Comparison of ENCODE assay signal across 1 cellular context in the genomic region with DNA sequence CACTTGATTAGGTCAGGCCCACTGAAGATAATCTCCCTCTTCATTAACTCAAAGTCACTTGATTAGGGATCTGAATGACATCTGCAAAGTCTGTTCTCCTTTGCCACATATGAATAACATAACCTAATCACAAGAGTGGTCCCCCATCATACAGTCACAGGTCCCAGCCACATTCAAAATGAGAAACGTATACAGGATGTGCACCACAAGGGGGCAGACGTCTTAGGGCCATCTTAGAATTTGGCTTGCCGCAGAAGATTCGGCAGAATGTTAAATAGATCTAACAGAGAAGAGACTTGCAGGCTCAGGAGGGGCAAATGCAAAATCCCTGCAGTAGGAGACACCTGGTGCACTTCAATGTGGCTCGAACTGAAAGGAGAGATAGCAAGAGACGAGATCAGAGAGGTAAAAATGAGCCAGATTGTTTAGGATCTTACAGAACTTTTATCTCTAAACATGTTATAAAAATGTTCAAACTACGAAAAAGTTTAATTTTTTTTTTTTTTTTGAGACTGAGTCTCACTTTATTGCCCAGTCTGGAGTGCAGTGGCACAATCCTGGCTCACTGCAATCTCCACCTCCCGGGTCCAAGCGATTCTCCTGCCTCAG.
TF ChIP-seq lines count a peak whose summit lies in the region.

No MANE protein-coding gene starts in this region.

TF ChIP-seq in A549, 52 proteins besides CTCF, POLR2A, EP300 and RAD21 (continued from another document):
- TF ChIP-seq POLR2AphosphoS2 (conservative IDR thresholded peaks at IDR 0.05; ENCODE audit: low read length): no peak
- TF ChIP-seq, protein P1, sequence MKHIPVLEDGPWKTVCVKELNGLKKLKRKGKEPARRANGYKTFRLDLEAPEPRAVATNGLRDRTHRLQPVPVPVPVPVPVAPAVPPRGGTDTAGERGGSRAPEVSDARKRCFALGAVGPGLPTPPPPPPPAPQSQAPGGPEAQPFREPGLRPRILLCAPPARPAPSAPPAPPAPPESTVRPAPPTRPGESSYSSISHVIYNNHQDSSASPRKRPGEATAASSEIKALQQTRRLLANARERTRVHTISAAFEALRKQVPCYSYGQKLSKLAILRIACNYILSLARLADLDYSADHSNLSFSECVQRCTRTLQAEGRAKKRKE (CRISPR knock-in tag; IDR thresholded peaks at IDR 0.05; ENCODE audit: low read depth): no peak
